ENCODE assay signal across 8 cellular contexts in genomic region chr15:50909044-50909342, GRCh38. TPM values are rescaled to one million over a fixed set of nuclear protein-coding genes. Genes with fewer than 3 reads are reported as not detected.
DNase-seq lines count a peak whose midpoint lies in the region; ATAC-seq and TF ChIP-seq lines count a peak whose summit lies in the region.

No MANE protein-coding gene starts in this region.

- H3K56ac ChIP-seq in mesendoderm (ENCODE audit: low read length) = peak overlapping the region; percentile 90

- no peaks in the 10 kb centered on the region for H3K9me2 ChIP-seq in DOHH2 (replicated peaks; ENCODE audit: control insufficient read depth, low read length)

- H2BK5ac ChIP-seq in mesendoderm (ENCODE audit: low read length) = no peak overlapping the region

- DNase-seq in mesendoderm = no peak
- DNase-seq in AG20443 (ENCODE audit: low spot score) = no peak
- no peak for DNase-seq in AG08395 (ENCODE audit: low spot score)
- no peak for DNase-seq in DMS114 treated with DMSO at 0.1 percent for 48 hours (lab: John Stamatoyannopoulos, UW; ENCODE audit: unreplicated experiment)

- peaks cover 0 to 2% (median 0%) of the 10 kb centered on the region in 5 experiments for H3K9me3 Mint-ChIP-seq in brain

- H3K4me2 ChIP-seq in DOHH2 (ENCODE audit: low read length) (peak overlapping the region; percentile 82), mesendoderm (ENCODE audit: low read length) (peak overlapping the region; percentile 93)

- peak overlapping the region; percentile 88 for H3K9ac ChIP-seq in HUES6 (ENCODE audit: low read length)
- peak overlapping the region; percentile 84 for H3K9ac ChIP-seq in mesendoderm (ENCODE audit: low read length)

- peaks cover 32% of the 10 kb centered on the region for H3K36me3 ChIP-seq in DOHH2 (ENCODE audit: control insufficient read depth, low read length)
- peaks cover 17% of the 10 kb centered on the region for H3K36me3 ChIP-seq in HUES6 (ENCODE audit: control insufficient read depth, insufficient read depth, low read length)
- no peaks in the 10 kb centered on the region for H3K36me3 ChIP-seq in mesendoderm (ENCODE audit: control insufficient read depth, insufficient read depth, low read length)

- no peaks in the 10 kb centered on the region for H3K27me3 Mint-ChIP-seq in brain

- H3K27ac ChIP-seq in DOHH2 (ENCODE audit: low read depth, low read length) = peak overlapping the region; percentile 59
- H3K27ac ChIP-seq in HUES6 (ENCODE audit: low read depth, low read length) = peak overlapping the region; percentile 78; the same call in 1 of the 2 replicates
- peak overlapping the region; percentile 83 for H3K27ac ChIP-seq in mesendoderm (ENCODE audit: low read depth, low read length)

- WGBS in mesendoderm (ENCODE audit: extremely low coverage, insufficient coverage, low lambda C conversion rate) = no CpG with 5 or more reads among the region's 9 CpGs

- H2BK15ac ChIP-seq in mesendoderm (replicated peaks; ENCODE audit: low read depth) = no peak overlapping the region

- H2BK120ac ChIP-seq in mesendoderm (ENCODE audit: low read depth, low read length) = no peak overlapping the region

- no peak overlapping the region for H2AK5ac ChIP-seq in mesendoderm (ENCODE audit: low read length)

- H3K4me1 ChIP-seq in DOHH2 (ENCODE audit: control insufficient read depth, low read length) (peaks cover 30% of the 10 kb centered on the region), HUES6 (ENCODE audit: control insufficient read depth, insufficient read depth, low read length) (peaks cover 5% of the 10 kb centered on the region; the same call in 1 of the 2 replicates), mesendoderm (ENCODE audit: control insufficient read depth, low read depth, low read length) (no peaks in the 10 kb centered on the region)

- peaks cover 1% of the 10 kb centered on the region for H3K79me1 ChIP-seq in mesendoderm (ENCODE audit: low read length)

- peaks cover 37% of the 10 kb centered on the region for H3K4me1 Mint-ChIP-seq in brain

- H3K9me3 ChIP-seq in DOHH2 (ENCODE audit: control insufficient read depth, insufficient read depth, low read length) = no peaks in the 10 kb centered on the region
- H3K9me3 ChIP-seq in HUES6 (ENCODE audit: control insufficient read depth, insufficient read depth, low read depth, low read length) = no peaks in the 10 kb centered on the region

- H3K27me3 ChIP-seq in DOHH2 (ENCODE audit: control insufficient read depth, low read length) (no peaks in the 10 kb centered on the region), HUES6 (ENCODE audit: control insufficient read depth, insufficient read depth, low read length) (peaks cover 5% of the 10 kb centered on the region; the same call in 1 of the 2 replicates), mesendoderm (ENCODE audit: insufficient read depth, low read length, poor library complexity) (no peaks in the 10 kb centered on the region)

- no peak overlapping the region for H3K23ac ChIP-seq in mesendoderm (ENCODE audit: low read length)

- H3K79me2 ChIP-seq in DOHH2 (ENCODE audit: control insufficient read depth, low read length) (peaks cover 51% of the 10 kb centered on the region), mesendoderm (ENCODE audit: control insufficient read depth, insufficient read depth, low read length) (no peaks in the 10 kb centered on the region)

- TF ChIP-seq CTCF in DOHH2 (IDR thresholded peaks at IDR 0.05; ENCODE audit: low read depth, low read length, poor library complexity, severe bottlenecking) (no peak), brain (conservative IDR thresholded peaks at IDR 0.05) (no peak)

- peaks cover 10% of the 10 kb centered on the region for H3K36me3 Mint-ChIP-seq in brain

- H3K4ac ChIP-seq in mesendoderm (ENCODE audit: low read depth, low read length) = peak overlapping the region; percentile 77

- no peak overlapping the region for H4K5ac ChIP-seq in mesendoderm (ENCODE audit: low read length)

- H3K4me3 Mint-ChIP-seq in brain = peak overlapping the region; percentile 91 to 98 (median 93)

- H4K8ac ChIP-seq in mesendoderm (ENCODE audit: low read depth, low read length) = peak overlapping the region; percentile 17

- H4K20me1 ChIP-seq in DOHH2 (ENCODE audit: control insufficient read depth, insufficient read depth, low read depth, low read length) = no peaks in the 10 kb centered on the region

- H3K27ac Mint-ChIP-seq in brain = peak overlapping the region; percentile 82 to 90 (median 88)

- peak overlapping the region; percentile 85 for H3K18ac ChIP-seq in mesendoderm (ENCODE audit: low read length)

- H3K4me3 ChIP-seq in DOHH2 (ENCODE audit: low read length) (peak overlapping the region; percentile 93), HUES6 (ENCODE audit: low read depth, low read length) (peak overlapping the region; percentile 88), mesendoderm (ENCODE audit: low read length) (peak overlapping the region; percentile 87)

- peaks cover 4% of the 10 kb centered on the region; the same call in 1 of the 2 replicates for H3F3A ChIP-seq in DOHH2 (ENCODE audit: control insufficient read depth, insufficient read depth)

- ATAC-seq in HG03342 (IDR thresholded peaks at IDR 0.05; ENCODE audit: unreplicated experiment) = no peak

RNA-seq across cellular contexts. Expression of gene AP4E1, which starts 0.5 kb away (rescaled TPM):
- 1.4 TPM for polyA plus RNA-seq in brain (ENCODE audit: insufficient read depth, low read depth, low replicate concordance)
- polyA plus RNA-seq in mesendoderm (2013, experiment 1 of 2) = 5.7 TPM
- 5.8 TPM for polyA plus RNA-seq in mesendoderm (2013, experiment 2 of 2)
